In the genomic region with DNA sequence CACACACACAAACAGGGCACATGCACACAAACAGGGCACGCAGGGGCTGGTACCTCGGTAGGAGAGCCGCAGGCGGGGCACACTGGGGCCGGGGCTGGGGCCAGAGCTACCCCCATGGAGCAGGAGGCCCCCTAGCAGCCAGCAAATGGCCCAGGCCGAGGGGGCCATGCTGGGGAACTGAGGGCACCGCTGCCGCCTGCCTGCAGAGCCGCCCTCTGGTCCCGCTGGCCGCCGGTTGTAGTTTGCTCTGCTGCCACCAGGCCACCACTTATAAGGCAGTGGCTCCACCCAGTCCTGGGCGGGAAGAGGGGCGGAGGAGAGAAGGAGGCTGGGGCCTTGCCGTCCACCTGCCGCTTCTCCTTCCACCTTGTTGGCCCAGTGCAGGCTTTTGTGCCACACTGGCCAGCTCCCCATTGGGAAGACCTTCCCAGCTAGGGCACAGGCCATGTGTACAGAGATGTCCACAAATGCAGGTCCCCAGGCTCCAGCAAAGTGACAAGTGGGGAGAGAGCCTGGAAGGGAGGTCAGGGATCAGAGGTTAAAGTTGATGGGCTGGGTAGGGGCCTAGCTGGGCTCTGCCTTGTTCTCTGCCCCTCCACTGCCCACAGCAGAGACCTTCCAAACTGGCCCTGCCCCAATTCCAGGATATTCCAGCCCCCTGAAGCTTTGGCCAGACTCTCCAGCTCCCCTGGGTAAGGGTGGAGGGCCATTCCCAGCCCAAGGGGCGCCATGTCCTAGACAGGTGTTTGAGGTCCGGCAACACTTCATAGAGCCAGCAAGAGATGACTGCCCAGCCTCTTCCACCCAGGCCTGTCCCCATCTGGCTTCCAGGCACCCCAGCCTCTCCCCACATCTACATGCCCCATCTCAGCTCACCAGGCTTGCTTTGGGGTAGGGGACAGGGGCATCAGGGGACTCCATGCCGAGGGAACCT, we compare ENCODE assay signal across 8 cellular contexts. TPM values are rescaled to one million over a fixed set of nuclear protein-coding genes. Genes with fewer than 3 reads are reported as not detected.
DNase-seq lines count a peak whose midpoint lies in the region; ATAC-seq and TF ChIP-seq lines count a peak whose summit lies in the region.

TSS of gene SEMA3G (minus strand) at position 244 of the 934 bp plus-strand sequence. CDS start at position 168, 76 bp downstream.

- ATAC-seq in HG03064 (IDR thresholded peaks at IDR 0.05; ENCODE audit: low read depth, unreplicated experiment): peak; percentile 65
- peak; percentile 97 for ATAC-seq in activated CD8-positive, alpha-beta memory T cell treated with anti-CD3 and anti-CD28 coated beads, Interleukin-2, amount 10 ng/mL, durations not matched to agents 7 days and 5 days
- ATAC-seq in natural killer cell treated with Interleukin-12 subunit alpha and Interleukin-12 subunit beta and Interleukin-15 and Interleukin-18, amount 100 ng/mL, for 72 hours: peak; percentile 90

- peak within 1 kb of the TSS; percentile 42 for H3K27ac ChIP-seq in subcutaneous abdominal adipose tissue (ENCODE audit: low read depth, low read length)

- TF ChIP-seq CTCF in epithelial cell of esophagus (IDR thresholded peaks at IDR 0.05; ENCODE audit: insufficient read depth, low read depth, low read length, missing control alignments): peak; percentile 63

- H3K36me3 ChIP-seq in subcutaneous abdominal adipose tissue (ENCODE audit: control insufficient read depth in 5 of 5, insufficient read depth in 5 of 5, low read length in 5 of 5): peaks cover 0 to 27% (median 19%) of the 10 kb centered on the region in 5 donors

- H3K9me3 ChIP-seq in subcutaneous abdominal adipose tissue (ENCODE audit: control insufficient read depth in 5 of 5, low read length in 5 of 5): no peaks in the 10 kb centered on the region

- peak; percentile 13 for DNase-seq in NCI-H2196 (lab: John Stamatoyannopoulos, UW; ENCODE audit: unreplicated experiment)
- no peak for DNase-seq in NCI-H2196 treated with DMSO at 0.1 percent for 48 hours (lab: John Stamatoyannopoulos, UW; ENCODE audit: unreplicated experiment)
- peak; percentile 75 to 84 for DNase-seq in NOMO-1 (lab: John Stamatoyannopoulos, UW; ENCODE audit: unreplicated experiment in 2 of 2)
- peak; percentile 89 for DNase-seq in activated CD8-positive, alpha-beta memory T cell treated with anti-CD3 and anti-CD28 coated beads, Interleukin-2, amount 10 ng/mL, durations not matched to agents 7 days and 5 days
- peak; percentile 76 for DNase-seq in epithelial cell of esophagus (ENCODE audit: low read depth)
- DNase-seq in natural killer cell treated with Interleukin-12 subunit alpha and Interleukin-12 subunit beta and Interleukin-15 and Interleukin-18, amount 100 ng/mL, for 72 hours (ENCODE audit: low spot score): peak; percentile 76

- H3K27me3 ChIP-seq in subcutaneous abdominal adipose tissue (ENCODE audit: control insufficient read depth in 5 of 5, insufficient read depth in 4 of 5, low read length in 5 of 5): no peaks in the 10 kb centered on the region

- no peak within 1 kb of the TSS for H3K4me3 ChIP-seq in epithelial cell of esophagus (ENCODE audit: low read length)
- peak within 1 kb of the TSS; percentile 76 to 91 (median 84) for H3K4me3 ChIP-seq in subcutaneous abdominal adipose tissue (ENCODE audit: low read depth in 1 of 5, low read length in 5 of 5)

- CTCF ChIA-PET in activated CD8-positive, alpha-beta memory T cell treated with anti-CD3 and anti-CD28 coated beads, Interleukin-2, amount 10 ng/mL, durations not matched to agents 7 days and 5 days (lab: Charles Lee): interaction anchor here (0.7 to 9.5 kb wide), 9 partner anchors 9 to 393 kb away, joined by 3 to 105 read pairs (median 11); partner anchors contain the start of gene TNNC1

- no peak within 1 kb of the TSS for H3K4me3 Mint-ChIP-seq in activated CD8-positive, alpha-beta memory T cell treated with anti-CD3 and anti-CD28 coated beads, Interleukin-2, amount 10 ng/mL, durations not matched to agents 7 days and 5 days
- no peak within 1 kb of the TSS for H3K4me3 Mint-ChIP-seq in natural killer cell treated with Interleukin-12 subunit alpha and Interleukin-12 subunit beta and Interleukin-15 and Interleukin-18, amount 100 ng/mL, for 72 hours

- H3K4me1 ChIP-seq in subcutaneous abdominal adipose tissue (ENCODE audit: control insufficient read depth in 5 of 5, insufficient read depth in 5 of 5, low read length in 5 of 5): peaks cover 11 to 66% (median 62%) of the 10 kb centered on the region in 5 donors

- H3K27ac Mint-ChIP-seq in activated CD8-positive, alpha-beta memory T cell treated with anti-CD3 and anti-CD28 coated beads, Interleukin-2, amount 10 ng/mL, durations not matched to agents 7 days and 5 days: no peak within 1 kb of the TSS
- no peak within 1 kb of the TSS for H3K27ac Mint-ChIP-seq in natural killer cell treated with Interleukin-12 subunit alpha and Interleukin-12 subunit beta and Interleukin-15 and Interleukin-18, amount 100 ng/mL, for 72 hours

- peaks cover 12% of the 10 kb centered on the region for H3K4me1 Mint-ChIP-seq in activated CD8-positive, alpha-beta memory T cell treated with anti-CD3 and anti-CD28 coated beads, Interleukin-2, amount 10 ng/mL, durations not matched to agents 7 days and 5 days
- peaks cover 5 to 6% of the 10 kb centered on the region in 2 donors for H3K4me1 Mint-ChIP-seq in natural killer cell treated with Interleukin-12 subunit alpha and Interleukin-12 subunit beta and Interleukin-15 and Interleukin-18, amount 100 ng/mL, for 72 hours (ENCODE audit: low read depth in 2 of 2)

- H3K27me3 Mint-ChIP-seq in activated CD8-positive, alpha-beta memory T cell treated with anti-CD3 and anti-CD28 coated beads, Interleukin-2, amount 10 ng/mL, durations not matched to agents 7 days and 5 days: no peaks in the 10 kb centered on the region
- H3K27me3 Mint-ChIP-seq in natural killer cell treated with Interleukin-12 subunit alpha and Interleukin-12 subunit beta and Interleukin-15 and Interleukin-18, amount 100 ng/mL, for 72 hours: no peaks in the 10 kb centered on the region

- no peaks in the 10 kb centered on the region for H3K9me3 Mint-ChIP-seq in activated CD8-positive, alpha-beta memory T cell treated with anti-CD3 and anti-CD28 coated beads, Interleukin-2, amount 10 ng/mL, durations not matched to agents 7 days and 5 days (ENCODE audit: low read depth)
- no peaks in the 10 kb centered on the region for H3K9me3 Mint-ChIP-seq in natural killer cell treated with Interleukin-12 subunit alpha and Interleukin-12 subunit beta and Interleukin-15 and Interleukin-18, amount 100 ng/mL, for 72 hours

- H3K36me3 Mint-ChIP-seq in activated CD8-positive, alpha-beta memory T cell treated with anti-CD3 and anti-CD28 coated beads, Interleukin-2, amount 10 ng/mL, durations not matched to agents 7 days and 5 days: no peaks in the 10 kb centered on the region
- no peaks in the 10 kb centered on the region for H3K36me3 Mint-ChIP-seq in natural killer cell treated with Interleukin-12 subunit alpha and Interleukin-12 subunit beta and Interleukin-15 and Interleukin-18, amount 100 ng/mL, for 72 hours

- peak within 1 kb of the TSS; percentile 32 to 90 (median 71) for H3K9ac ChIP-seq in subcutaneous abdominal adipose tissue (ENCODE audit: low read length in 5 of 5)

RNA-seq across cellular contexts. Expression of gene SEMA3G, which starts in this region (rescaled TPM):
- total RNA-seq in activated CD8-positive, alpha-beta memory T cell treated with anti-CD3 and anti-CD28 coated beads, Interleukin-2, amount 10 ng/mL, durations not matched to agents 7 days and 5 days: under 1 TPM; 0.28 to 0.38 TPM
- total RNA-seq in natural killer cell treated with Interleukin-12 subunit alpha and Interleukin-12 subunit beta and Interleukin-15 and Interleukin-18, amount 100 ng/mL, for 72 hours: under 1 TPM in 1 of 2 donors, not detected in 1; 0.08 TPM

Comparison
In these comparisons a context has a peak if more than half of its experiments do, and no peak if none do; other contexts are left out.
1. Peak in DNase-seq and ATAC-seq in activated CD8-positive, alpha-beta memory T cell treated with anti-CD3 and anti-CD28 coated beads, Interleukin-2, amount 10 ng/mL, durations not matched to agents 7 days and 5 days; RNA of the gene not detected or under 1 TPM.
2. Peak in DNase-seq and ATAC-seq in natural killer cell treated with Interleukin-12 subunit alpha and Interleukin-12 subunit beta and Interleukin-15 and Interleukin-18, amount 100 ng/mL, for 72 hours; RNA of the gene not detected or under 1 TPM.